In genomic region chr2:95121495-95122196, GRCh38 we compare ENCODE assay signal across 8 cellular contexts. TPM values are rescaled to one million over a fixed set of nuclear protein-coding genes. Genes with fewer than 3 reads are reported as not detected.
DNase-seq lines count a peak whose midpoint lies in the region; TF ChIP-seq lines count a peak whose summit lies in the region.

Gene MRPS5, minus strand, starts transcription at chr2:95121808. Its CDS starts 17 bp downstream, at chr2:95121791.

- H3K9me3 ChIP-seq in cardiac muscle cell (ENCODE audit: low read depth): no peaks in the 10 kb centered on the region

- peak within 1 kb of the TSS; percentile 96 for H3K4me3 Mint-ChIP-seq in type B pancreatic cell

- peak; percentile 80 for TF ChIP-seq POLR2A in GM10847 (IDR thresholded peaks at IDR 0.05; ENCODE audit: extremely low read depth, insufficient read length)

- H3K4me3 ChIP-seq in HFF-Myc (replicated peaks; ENCODE audit: low read depth, low read length) (peak within 1 kb of the TSS; percentile 79), cardiac muscle cell (peak within 1 kb of the TSS; percentile 93)

- H3K4me1 ChIP-seq in cardiac muscle cell (ENCODE audit: low read depth): no peaks in the 10 kb centered on the region

- peak within 1 kb of the TSS; percentile 96 for H3K27ac ChIP-seq in cardiac muscle cell

- peaks cover under 1% of the 10 kb centered on the region for H3K36me3 ChIP-seq in cardiac muscle cell

- TF ChIP-seq CTCF in HFF-Myc (IDR thresholded peaks at IDR 0.05; ENCODE audit: low read depth, low read length, missing control alignments) (no peak), cardiac muscle cell (IDR thresholded peaks at IDR 0.05; ENCODE audit: low read depth, low read length) (peak; percentile 4), type B pancreatic cell (conservative IDR thresholded peaks at IDR 0.05) (peak; percentile 40)

- no peaks in the 10 kb centered on the region for H3K9me3 Mint-ChIP-seq in type B pancreatic cell

- no peaks in the 10 kb centered on the region for H3K27me3 Mint-ChIP-seq in type B pancreatic cell

- peak; percentile 10 for DNase-seq in HFF-Myc (ENCODE audit: extremely low read depth, low read depth)
- DNase-seq in NAMALWA (ENCODE audit: low spot score): peak; percentile 81
- DNase-seq in SW 1271 (lab: John Stamatoyannopoulos, UW): peak; percentile 25 to 83
- peak; percentile 83 for DNase-seq in activated naive CD8-positive, alpha-beta T cell treated with anti-CD3 and anti-CD28 coated beads, Interleukin-2, amount 50 U/mL, for 16 hours (ENCODE audit: low read depth, low spot score)
- peak; percentile 76 to 91 for DNase-seq in cardiac muscle cell (ENCODE audit: low read depth in 1 of 2, low spot score in 1 of 2)
- DNase-seq in posterior cingulate gyrus: peak; percentile 75 to 98 (median 86)
- peak; percentile 90 for DNase-seq in type B pancreatic cell (ENCODE audit: extremely low spot score, unreplicated experiment)

- H3K27me3 ChIP-seq in cardiac muscle cell: no peaks in the 10 kb centered on the region

- peaks cover 15% of the 10 kb centered on the region for H3K36me3 Mint-ChIP-seq in type B pancreatic cell

- H3K27ac Mint-ChIP-seq in type B pancreatic cell: peak within 1 kb of the TSS; percentile 95

- intact Hi-C loops in posterior cingulate gyrus (cut with DNase I): no loop called here

- peaks cover 19% of the 10 kb centered on the region for H3K4me1 Mint-ChIP-seq in type B pancreatic cell (ENCODE audit: unreplicated experiment)

RNA-seq across cellular contexts. Expression of gene MRPS5, which starts in this region (rescaled TPM):
- total RNA-seq in cardiac muscle cell (66.9 and 116 TPM in 2 replicates), type B pancreatic cell (ENCODE audit: low replicate concordance) (67.6 and 70.2 TPM in 2 replicates)
- 73.5 and 118 TPM in 2 replicates for polyA plus RNA-seq in cardiac muscle cell

Comparison
In these comparisons a context has a peak if more than half of its experiments do, and no peak if none do; other contexts are left out.
1. Peak in every context shown above with its lines: DNase-seq, H3K4me3 ChIP-seq and H3K27ac ChIP-seq.
2. DNase-seq: peak in every context shown above with its lines; median percentile 90 in type B pancreatic cell; 86 in posterior cingulate gyrus; 84 in cardiac muscle cell; 83 in activated naive CD8-positive, alpha-beta T cell treated with anti-CD3 and anti-CD28 coated beads, Interleukin-2, amount 50 U/mL, for 16 hours; 81 in NAMALWA; 54 in SW 1271; 10 in HFF-Myc.